ENCODE assay signal across 9 cellular contexts in the genomic region with DNA sequence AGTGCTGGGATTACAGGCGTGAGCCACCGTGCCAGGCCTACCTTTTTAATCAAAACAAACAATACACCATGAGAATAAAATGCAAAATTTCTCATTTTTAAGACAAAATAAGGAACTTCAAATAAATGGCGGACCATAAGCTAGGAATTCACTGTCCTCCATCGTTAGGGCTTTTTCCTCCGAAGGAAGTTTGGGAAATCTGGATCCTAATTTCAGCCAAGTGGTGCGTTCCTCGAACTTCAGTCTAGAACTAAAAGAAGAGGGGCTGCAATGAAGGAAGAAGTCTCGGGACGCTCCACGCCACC. TPM values are rescaled to one million over a fixed set of nuclear protein-coding genes. Genes with fewer than 3 reads are reported as not detected.
DNase-seq lines count a peak whose midpoint lies in the region; ATAC-seq and TF ChIP-seq lines count a peak whose summit lies in the region.
"Had no signal": no experiment of that assay in that cellular context is flagged by ENCODE, and none has a peak within 500 bp of the region (broad histone marks: within the 10 kb centered on the region; RNA-seq: fewer than 3 reads in every experiment).

No MANE protein-coding gene starts in this region.

- intact Hi-C loops in gastrocnemius medialis (cut with DNase I; ENCODE audit: low total_unique reads) (loop anchor here (1.0 to 5.0 kb wide), 4 partner anchors 114 to 288 kb away; a partner anchor contains a TSS), posterior cingulate gyrus (cut with DNase I) (loop anchor here (2.0 to 5.0 kb wide), 2 partner anchors 47 to 113 kb away; a partner anchor contains a TSS)

- H3K4me1 ChIP-seq in gastrocnemius medialis, result peaks cover 31 to 35% of the 10 kb centered on the region in 2 donors

- peaks cover 19% of the 10 kb centered on the region for H3K4me1 Mint-ChIP-seq in T-helper 17 cell

- TF ChIP-seq POLR2A in gastrocnemius medialis (IDR thresholded peaks at IDR 0.05), result no peak

- TF ChIP-seq CTCF in GM12865 (IDR thresholded peaks at IDR 0.05; ENCODE audit: insufficient read depth, low read depth, low read length, missing control alignments) (no peak), fibroblast of mammary gland (conservative IDR thresholded peaks at IDR 0.05; ENCODE audit: control insufficient read depth, insufficient read depth, low read depth, low read length) (no peak), gastrocnemius medialis (IDR thresholded peaks at IDR 0.05 in 4 of 5, conservative IDR thresholded peaks at IDR 0.05 in 1 of 5) (no peak)

- peak overlapping the region; percentile 90 for H3K27ac Mint-ChIP-seq in T-helper 17 cell

- no peaks in the 10 kb centered on the region for H3K36me3 Mint-ChIP-seq in T-helper 17 cell (ENCODE audit: low read depth)

- no peaks in the 10 kb centered on the region for H3K9me3 ChIP-seq in T-helper 17 cell (ENCODE audit: control insufficient read depth, low read length, poor library complexity, severe bottlenecking)
- no peaks in the 10 kb centered on the region for H3K9me3 ChIP-seq in gastrocnemius medialis

- no peaks in the 10 kb centered on the region for H3K27me3 Mint-ChIP-seq in T-helper 17 cell

- DNase-seq in GM12865 (ENCODE audit: low read depth) (no peak), T-helper 17 cell (no peak), fibroblast of mammary gland (ENCODE audit: low read depth) (no peak), gastrocnemius medialis (no peak), NCI-H524 treated with DMSO at 0.1 percent for 48 hours (lab: John Stamatoyannopoulos, UW) (no peak), midbrain (lab: John Stamatoyannopoulos, UW) (no peak), posterior cingulate gyrus (no peak), CD1c-positive myeloid dendritic cell (ENCODE audit: extremely low spot score) (no peak)

- H3K4me3 ChIP-seq in GM12865 (ENCODE audit: low read depth, low read length) (peak overlapping the region; percentile 62), fibroblast of mammary gland (ENCODE audit: control insufficient read depth, low read depth, low read length) (peak overlapping the region; percentile 38), gastrocnemius medialis (peak overlapping the region; percentile 73 to 91 (median 86))

- ATAC-seq in T-helper 17 cell (no peak), gastrocnemius medialis (no peak)

- H3K27me3 ChIP-seq in gastrocnemius medialis, result no peaks in the 10 kb centered on the region

- H3K36me3 ChIP-seq in gastrocnemius medialis, result no peaks in the 10 kb centered on the region

- H3K27ac ChIP-seq in gastrocnemius medialis, result peak overlapping the region; percentile 91 to 97 (median 94)

- H3K4me3 Mint-ChIP-seq in T-helper 17 cell, result peak overlapping the region; percentile 91

- in situ Hi-C loops in gastrocnemius medialis (cut with MboI; ENCODE audit: low sequenced_read_pairs in 4 of 4), result no loop called here

RNA-seq across cellular contexts. Expression of a gene that starts 0.3 kb away (rescaled TPM):
- not detected for total RNA-seq in T-helper 17 cell
- not detected for total RNA-seq in gastrocnemius medialis
- total RNA-seq: NCI-H460 had no signal

RNA-seq across cellular contexts. Expression of a gene that starts 0.8 kb away (rescaled TPM):
- total RNA-seq in T-helper 17 cell (10 to 100 TPM; 31.6 to 40.5 TPM), gastrocnemius medialis (100 to 1,000 TPM; 208 to 293 (median 266) TPM)

Comparison
In these comparisons a context has a peak if more than half of its experiments do, and no peak if none do; other contexts are left out.
1. RNA of a gene that starts 0.8 kb away (total RNA-seq): 208 to 293 TPM in gastrocnemius medialis; 31.6 to 40.5 TPM in T-helper 17 cell; every median in the first group is over 4 times any median in the second.
2. Peak in every context shown above with its lines, with median percentiles within 50 percentile points of each other: H3K4me3 ChIP-seq.